In the genomic region with DNA sequence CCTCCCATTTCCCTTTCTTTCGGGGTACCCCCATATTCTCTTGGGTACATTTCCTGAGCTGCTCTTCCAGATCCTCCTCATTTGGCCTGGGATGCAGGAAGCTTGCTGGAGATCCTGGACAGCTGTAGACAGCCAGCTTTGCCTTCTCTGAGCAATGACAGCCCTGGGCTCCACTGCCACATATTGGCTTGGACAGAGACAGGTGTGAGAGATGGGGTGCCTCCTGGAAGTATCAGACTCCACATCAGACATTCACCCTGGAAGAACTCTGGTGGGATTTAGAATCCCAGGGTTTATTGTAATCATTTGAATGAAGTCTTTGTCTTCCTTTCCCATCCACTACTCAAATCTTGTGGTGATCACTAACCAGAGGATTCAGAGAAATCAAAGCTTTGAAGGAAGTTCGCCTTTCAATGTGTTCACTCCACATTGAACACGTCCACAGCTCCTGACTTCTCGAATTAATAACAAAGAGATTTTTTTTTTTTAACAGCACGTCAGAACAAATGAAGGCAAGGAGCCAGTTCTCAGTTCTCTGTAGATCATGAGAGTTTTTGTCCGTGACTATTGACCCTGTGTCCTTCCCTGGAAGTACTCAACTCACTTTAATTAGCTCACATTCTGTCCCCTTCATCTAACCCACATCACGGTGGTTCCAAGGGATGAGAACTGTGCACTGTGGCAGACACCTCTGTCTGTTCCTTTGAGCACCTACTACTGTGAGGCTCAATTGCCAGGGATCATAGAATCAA, we compare ENCODE assay signal across 24 cellular contexts.
"Had no signal": no experiment of that assay in that cellular context is flagged by ENCODE, and none has a peak within 500 bp of the region (broad histone marks: within the 10 kb centered on the region; RNA-seq: fewer than 3 reads in every experiment).

No MANE protein-coding gene starts in this region.

- ATAC-seq: psoas muscle; right cardiac atrium; right lobe of liver; stimulated activated effector memory CD8-positive, alpha-beta T cell treated with anti-CD3 and anti-CD28 coated beads, Interleukin-12 subunit alpha, Interleukin-12 subunit beta, amount 100 ng/mL, for 72 hours; stimulated activated naive B cell treated with anti-CD40 and anti-IgM and Interleukin-4, amounts not matched to agents 10 μg/mL and 1 μg/mL and 100 μg/mL, for 72 hours had no signal

- H3K9me3 ChIP-seq: psoas muscle, right lobe of liver, sigmoid colon, stomach, thoracic aorta, thyroid gland, tibial nerve, upper lobe of left lung, vagina had no signal

- H3K4me3 ChIP-seq: neural progenitor cell, ovary, psoas muscle, right lobe of liver, sigmoid colon, stomach, thoracic aorta, thyroid gland, tibial nerve, upper lobe of left lung, vagina had no signal

- DNase-seq: occipital lobe; ovary; posterior cingulate gyrus; psoas muscle; right cardiac atrium; right lobe of liver; sigmoid colon; small intestine; stimulated activated CD4-positive, alpha-beta T cell treated with anti-CD3 and anti-CD28 coated beads, Interleukin-15, amount 100 ng/mL, for 24 hours; stimulated activated CD4-positive, alpha-beta T cell treated with anti-CD3 and anti-CD28 coated beads, Interleukin-2, amount 100 ng/mL, for 24 hours; stimulated activated CD4-positive, alpha-beta T cell treated with anti-CD3 and anti-CD28 coated beads, Interleukin-2, amount 100 ng/mL, for 48 hours; stimulated activated CD4-positive, alpha-beta T cell treated with anti-CD3 and anti-CD28 coated beads, Interleukin-4, amount 100 ng/mL, for 24 hours; stimulated activated naive B cell treated with anti-CD40 and anti-IgM and Interleukin-4, amounts not matched to agents 10 μg/mL and 1 μg/mL and 100 μg/mL, for 72 hours; stimulated activated naive CD4-positive, alpha-beta T cell treated with Interleukin-2 at 50 U/mL for 16 hours; stomach; thyroid gland; trophoblast cell; upper lobe of left lung had no signal

- H3K4me1 ChIP-seq: neural progenitor cell, parathyroid adenoma, psoas muscle, right lobe of liver, stomach, upper lobe of left lung, vagina had no signal

- H3K27ac ChIP-seq: neural progenitor cell, ovary, parathyroid adenoma, psoas muscle, right lobe of liver, sigmoid colon, stomach, thoracic aorta, thyroid gland, tibial nerve, upper lobe of left lung, vagina had no signal

- H3K27me3 ChIP-seq: neural progenitor cell, ovary, right lobe of liver, sigmoid colon, stomach, thyroid gland, tibial nerve, upper lobe of left lung, vagina had no signal

- H3K36me3 ChIP-seq: neural progenitor cell, ovary, right lobe of liver, sigmoid colon, stomach, thoracic aorta, thyroid gland, tibial nerve, upper lobe of left lung, vagina had no signal
